9 cellular contexts compared by ENCODE assay signal in the genomic region with DNA sequence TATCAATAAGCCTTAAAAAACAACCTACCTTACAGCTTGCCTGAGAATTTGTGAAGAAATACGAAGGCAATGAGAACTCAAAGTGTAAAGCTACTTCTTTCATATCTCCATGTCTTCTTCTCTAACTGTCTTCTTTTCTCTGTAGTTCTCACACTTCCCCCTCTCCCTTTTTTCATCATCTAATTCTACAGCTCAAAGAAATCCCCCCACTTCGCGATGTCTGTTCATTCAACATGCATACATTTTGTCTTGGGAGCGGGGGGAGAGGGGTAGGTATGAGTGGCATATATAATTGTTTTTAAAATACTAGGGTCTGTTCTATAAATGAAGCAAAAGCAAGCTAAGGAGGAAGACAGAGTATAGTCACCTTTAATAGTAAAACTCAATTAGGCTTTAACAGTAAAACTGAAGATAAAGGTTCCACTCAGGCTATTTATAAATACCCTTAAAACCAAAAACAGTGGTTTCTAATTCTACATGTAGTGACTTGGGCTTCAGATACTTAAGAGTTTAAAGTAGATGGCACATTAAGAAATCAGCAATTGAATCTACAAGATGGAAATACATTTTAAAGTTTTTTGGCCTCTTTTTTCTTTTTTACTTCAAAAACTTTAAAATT.
DNase-seq lines count a peak whose midpoint lies in the region; ATAC-seq lines count a peak whose summit lies in the region.
"Had no signal": no experiment of that assay in that cellular context is flagged by ENCODE, and none has a peak within 500 bp of the region (broad histone marks: within the 10 kb centered on the region; RNA-seq: fewer than 3 reads in every experiment).

No MANE protein-coding gene starts in this region.

- H3K9me3 Mint-ChIP-seq in immature natural killer cell = no peaks in the 10 kb centered on the region

- H3K4me1 Mint-ChIP-seq in immature natural killer cell = peaks cover 78 to 100% of the 10 kb centered on the region in 2 donors

- H3K27ac Mint-ChIP-seq in immature natural killer cell = peak overlapping the region; percentile 89 to 97 (median 94)

- DNase-seq in immature natural killer cell (no peak), KG1 (lab: John Stamatoyannopoulos, UW) (no peak), pons (ENCODE audit: low spot score) (no peak), A172 (ENCODE audit: low spot score) (no peak), activated gamma-delta T cell (lab: John Stamatoyannopoulos, UW) (no peak)
- DNase-seq: heart right ventricle had no signal

- ATAC-seq in GM18861 (IDR thresholded peaks at IDR 0.05; ENCODE audit: unreplicated experiment) (peak; percentile 48), GM21717 (IDR thresholded peaks at IDR 0.05; ENCODE audit: unreplicated experiment) (peak; percentile 44), HG03469 (IDR thresholded peaks at IDR 0.05; ENCODE audit: unreplicated experiment) (peak; percentile 23)

- H3K36me3 Mint-ChIP-seq in immature natural killer cell = peaks cover 9 to 17% (median 17%) of the 10 kb centered on the region in 3 donors

- peak overlapping the region; percentile 84 to 94 (median 88) for H3K4me3 Mint-ChIP-seq in immature natural killer cell

- H3K27me3 Mint-ChIP-seq in immature natural killer cell (ENCODE audit: low read depth in 3 of 3) = peaks cover 0 to 6% (median 1%) of the 10 kb centered on the region in 3 donors
